In the genomic region with DNA sequence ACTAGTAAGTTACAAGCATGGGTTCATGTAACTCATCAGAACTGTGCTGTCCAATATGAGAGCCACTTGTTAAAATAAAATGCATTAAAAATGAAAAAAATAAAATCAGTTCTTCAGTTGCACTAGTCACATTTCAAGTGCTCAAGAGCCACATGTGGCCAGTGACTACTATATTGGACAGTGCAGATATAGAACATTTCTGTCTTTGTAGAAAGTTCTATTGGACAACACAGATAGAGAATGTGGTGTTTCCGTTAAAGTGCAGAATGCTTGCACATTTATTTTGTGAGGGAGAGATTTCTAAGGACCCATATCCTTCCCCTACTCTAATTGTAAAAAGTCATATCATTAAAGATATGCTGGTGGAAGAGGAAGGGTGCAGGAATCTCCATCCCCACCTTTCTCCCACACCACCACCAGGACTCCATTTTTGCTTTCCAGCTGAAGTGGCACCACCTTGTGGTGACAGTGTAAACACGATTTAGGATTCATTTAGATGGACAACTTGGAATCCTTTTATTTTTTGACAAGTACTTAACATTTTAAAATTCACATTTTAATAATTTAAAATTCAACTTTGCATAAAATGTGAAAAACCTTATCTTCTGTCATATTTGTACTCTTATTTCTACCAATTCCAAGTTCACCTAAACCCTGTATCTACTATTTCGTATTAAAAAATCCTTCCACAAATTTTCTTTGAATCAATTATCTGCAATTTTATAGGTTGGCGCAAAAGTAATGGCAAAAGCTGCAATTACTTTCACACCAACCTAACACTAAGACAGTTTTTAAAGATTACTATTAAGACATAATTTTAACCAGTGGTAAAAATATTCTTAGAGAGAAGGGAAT, we compare ENCODE assay signal across 9 cellular contexts. TPM values are rescaled to one million over a fixed set of nuclear protein-coding genes. Genes with fewer than 3 reads are reported as not detected.
A peak's percentile ranks its signal among the peaks of the same experiment; 100 is the strongest.
DNase-seq lines count a peak whose midpoint lies in the region; ATAC-seq and TF ChIP-seq lines count a peak whose summit lies in the region.
"Had no signal": no experiment of that assay in that cellular context is flagged by ENCODE, and none has a peak within 500 bp of the region (broad histone marks: within the 10 kb centered on the region; RNA-seq: fewer than 3 reads in every experiment).

No MANE protein-coding gene starts in this region.

- H3K27ac ChIP-seq in colonic mucosa, result no peak overlapping the region
- H3K27ac ChIP-seq in lower lobe of right lung, result no peak overlapping the region
- H3K27ac ChIP-seq: skin epidermis had no signal

- H3K27me3 ChIP-seq in HAP-1 (ENCODE audit: low read depth), result peaks cover 11% of the 10 kb centered on the region
- H3K27me3 ChIP-seq in colonic mucosa, result no peaks in the 10 kb centered on the region
- no peaks in the 10 kb centered on the region for H3K27me3 ChIP-seq in lower lobe of right lung (ENCODE audit: low read depth)

- DNase-seq in DMS 273 (lab: John Stamatoyannopoulos, UW; ENCODE audit: unreplicated experiment) (peak; percentile 82), HAP-1 (ENCODE audit: low spot score in 2 of 2) (peak; percentile 67 to 71), NOMO-1 treated with DMSO at 0.1 percent for 48 hours (lab: John Stamatoyannopoulos, UW; ENCODE audit: unreplicated experiment) (peak; percentile 26), colonic mucosa (peak; percentile 44), lower lobe of right lung (no peak), T-helper 9 cell (no peak)

- peak; percentile 53 for TF ChIP-seq CTCF in colonic mucosa (IDR thresholded peaks at IDR 0.05)
- TF ChIP-seq CTCF in lower lobe of right lung (IDR thresholded peaks at IDR 0.05), result peak; percentile 73

- H3K4me3 ChIP-seq in HAP-1 (no peak overlapping the region), colonic mucosa (no peak overlapping the region), lower lobe of right lung (no peak overlapping the region)
- H3K4me3 ChIP-seq: skin epidermis had no signal

- in situ Hi-C loops in HAP-1 (cut with MboI; ENCODE audit: low sequenced_read_pairs), result no loop called here

- ATAC-seq in lower lobe of right lung (peak; percentile 66 to 82), HG03565 (IDR thresholded peaks at IDR 0.05; ENCODE audit: unreplicated experiment) (no peak), HG02610 (IDR thresholded peaks at IDR 0.05; ENCODE audit: unreplicated experiment) (no peak)

- H3K36me3 ChIP-seq in HAP-1 (replicated peaks) (no peaks in the 10 kb centered on the region), colonic mucosa (no peaks in the 10 kb centered on the region), lower lobe of right lung (no peaks in the 10 kb centered on the region)

- intact Hi-C loops in colonic mucosa (cut with DNase I), result no loop called here
- intact Hi-C loops in lower lobe of right lung (cut with DNase I), result no loop called here

- H3K9ac ChIP-seq in colonic mucosa (ENCODE audit: low read depth in 2 of 2, low read length in 2 of 2), result no peak overlapping the region

- H3K9me3 ChIP-seq in HAP-1, result no peaks in the 10 kb centered on the region
- no peaks in the 10 kb centered on the region for H3K9me3 ChIP-seq in colonic mucosa
- no peaks in the 10 kb centered on the region for H3K9me3 ChIP-seq in lower lobe of right lung

- H3K4me1 ChIP-seq in HAP-1, result peaks cover 18% of the 10 kb centered on the region
- no peaks in the 10 kb centered on the region for H3K4me1 ChIP-seq in colonic mucosa
- no peaks in the 10 kb centered on the region for H3K4me1 ChIP-seq in lower lobe of right lung

RNA-seq across cellular contexts. Expression of a gene that starts 9.4 kb away (rescaled TPM):
- 10 to 100 TPM in 1 of 2 donors, 1 to 10 TPM in 1; 8.5 to 15.1 TPM for total RNA-seq in colonic mucosa
- 100 TPM for total RNA-seq in lower lobe of right lung

Comparison
In these comparisons a context has a peak if more than half of its experiments do, and no peak if none do; other contexts are left out.
1. DNase-seq: peak in DMS 273 (single experiment), HAP-1 (2 of 2), NOMO-1 treated with DMSO at 0.1 percent for 48 hours (single experiment) and colonic mucosa (single experiment); none in lower lobe of right lung (single experiment) and T-helper 9 cell (single experiment).
2. ATAC-seq: peak in lower lobe of right lung (2 of 2); none in HG03565 (single experiment) and HG02610 (single experiment).